23 cellular contexts compared by ENCODE assay signal in the genomic region with DNA sequence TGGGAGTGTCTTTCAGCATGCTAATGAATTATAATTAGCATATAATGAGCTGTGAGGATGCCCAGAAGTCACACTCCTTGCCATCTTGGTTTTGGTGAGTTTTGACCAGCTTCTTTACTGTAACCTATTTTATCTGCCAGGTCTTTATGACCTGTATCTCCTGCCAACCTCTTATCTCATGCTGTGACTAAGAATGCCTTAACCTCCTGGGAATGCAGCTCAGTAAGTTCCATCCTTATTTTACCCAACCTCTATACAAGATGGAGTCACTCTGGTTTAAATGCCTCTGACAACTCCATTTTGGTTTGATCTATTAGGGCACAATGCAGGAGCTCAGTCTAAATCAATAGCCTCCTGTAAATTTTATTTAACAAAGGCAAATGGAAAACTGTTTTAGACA. TPM values are rescaled to one million over a fixed set of nuclear protein-coding genes. Genes with fewer than 3 reads are reported as not detected.
"Had no signal": no experiment of that assay in that cellular context is flagged by ENCODE, and none has a peak within 500 bp of the region (broad histone marks: within the 10 kb centered on the region; RNA-seq: fewer than 3 reads in every experiment).

No MANE protein-coding gene starts in this region.

- H3K9me3 ChIP-seq: left lung, prostate gland, right atrium auricular region, tibial nerve, uterus had no signal

- DNase-seq: activated CD4-positive, alpha-beta T cell treated with anti-CD3 and anti-CD28 coated beads, Interleukin-2, amount 10 ng/mL, durations not matched to agents 7 days and 5 days; activated CD8-positive, alpha-beta memory T cell treated with anti-CD3 and anti-CD28 coated beads, Interleukin-2, amount 50 U/mL, for 4 hours; activated effector memory CD4-positive, alpha-beta T cell treated with Interleukin-2 at 50 U/mL for 16 hours; activated T-cell treated with anti-CD3 and anti-CD28 coated beads, Interleukin-2, amount 50 U/mL, for 4 hours; effector CD8-positive, alpha-beta T cell; hypothalamus; kidney; left lung; naive B cell; stimulated activated CD4-positive, alpha-beta T cell treated with anti-CD3 and anti-CD28 coated beads, Interleukin-2, amount 100 ng/mL, for 48 hours; uterus had no signal

- H3K36me3 ChIP-seq: left lung, prostate gland, right atrium auricular region, tibial nerve, uterus had no signal

- H3K27ac ChIP-seq: foreskin keratinocyte, left lung, prostate gland, right atrium auricular region, tibial nerve, uterus had no signal

- H3K4me1 ChIP-seq: left lung, prostate gland, right atrium auricular region, tibial nerve, uterus had no signal

- H3K27me3 ChIP-seq: foreskin keratinocyte, left lung, right atrium auricular region, uterus had no signal

- H3K27ac Mint-ChIP-seq: activated CD4-positive, alpha-beta T cell treated with anti-CD3 and anti-CD28 coated beads, Interleukin-2, amount 10 ng/mL, durations not matched to agents 7 days and 5 days; activated naive CD4-positive, alpha-beta T cell treated with anti-CD3 and anti-CD28 coated beads, Interleukin-2, amount 50 U/mL, for 24 hours; naive B cell; stimulated activated naive CD8-positive, alpha-beta T cell treated with anti-CD3 and anti-CD28 coated beads, Interleukin-15, Interleukin-2, amounts not matched to agents 100 ng/mL and 50 ng/mL, for 24 hours had no signal

- H3K4me3 Mint-ChIP-seq: activated CD4-positive, alpha-beta T cell treated with anti-CD3 and anti-CD28 coated beads, Interleukin-2, amount 10 ng/mL, durations not matched to agents 7 days and 5 days; activated naive CD4-positive, alpha-beta T cell treated with anti-CD3 and anti-CD28 coated beads, Interleukin-2, amount 50 U/mL, for 24 hours; activated T-cell treated with anti-CD3 and anti-CD28 coated beads, Interleukin-2, amount 50 U/mL, for 4 hours; naive B cell; neural crest cell; stimulated activated naive CD8-positive, alpha-beta T cell treated with anti-CD3 and anti-CD28 coated beads, Interleukin-15, Interleukin-2, amounts not matched to agents 100 ng/mL and 50 ng/mL, for 24 hours had no signal

- H3K36me3 Mint-ChIP-seq: activated naive CD4-positive, alpha-beta T cell treated with anti-CD3 and anti-CD28 coated beads, Interleukin-2, amount 50 U/mL, for 24 hours; naive B cell had no signal

- H3K9me3 Mint-ChIP-seq: activated CD4-positive, alpha-beta T cell treated with anti-CD3 and anti-CD28 coated beads, Interleukin-2, amount 10 ng/mL, durations not matched to agents 7 days and 5 days; activated naive CD4-positive, alpha-beta T cell treated with anti-CD3 and anti-CD28 coated beads, Interleukin-2, amount 50 U/mL, for 24 hours; activated T-cell treated with anti-CD3 and anti-CD28 coated beads, Interleukin-2, amount 50 U/mL, for 4 hours; naive B cell; neural crest cell; stimulated activated naive CD8-positive, alpha-beta T cell treated with anti-CD3 and anti-CD28 coated beads, Interleukin-15, Interleukin-2, amounts not matched to agents 100 ng/mL and 50 ng/mL, for 24 hours had no signal

- H3K4me1 Mint-ChIP-seq: activated naive CD4-positive, alpha-beta T cell treated with anti-CD3 and anti-CD28 coated beads, Interleukin-2, amount 50 U/mL, for 24 hours; naive B cell had no signal

- FAIRE-seq: astrocyte had no signal

- H3K4me3 ChIP-seq: left lung, prostate gland, right atrium auricular region, tibial nerve, uterus had no signal

- ATAC-seq: activated T-cell treated with anti-CD3 and anti-CD28 coated beads, Interleukin-2, amount 50 U/mL, for 4 hours; foreskin keratinocyte; left lung had no signal

RNA-seq across cellular contexts. Expression of gene OR10A6, which starts 20.7 kb away (rescaled TPM):
- total RNA-seq: activated CD4-positive, alpha-beta T cell treated with anti-CD3 and anti-CD28 coated beads, Interleukin-2, amount 10 ng/mL, durations not matched to agents 7 days and 5 days; activated T-cell treated with anti-CD3 and anti-CD28 coated beads, Interleukin-2, amount 50 U/mL, for 4 hours; cerebellum; kidney; left lung; mononuclear cell; neural crest cell; osteocyte; prostate gland; right atrium auricular region; tibial nerve; uterus had no signal
- polyA plus RNA-seq: adipose tissue, foreskin keratinocyte had no signal

RNA-seq across cellular contexts. Expression of gene OR10A3, which starts 31.1 kb away (rescaled TPM):
- total RNA-seq: activated CD4-positive, alpha-beta T cell treated with anti-CD3 and anti-CD28 coated beads, Interleukin-2, amount 10 ng/mL, durations not matched to agents 7 days and 5 days; activated T-cell treated with anti-CD3 and anti-CD28 coated beads, Interleukin-2, amount 50 U/mL, for 4 hours; astrocyte; cerebellum; foreskin keratinocyte; kidney; left lung; mononuclear cell; neural crest cell; osteocyte; prostate gland; right atrium auricular region; tibial nerve; uterus had no signal
- polyA plus RNA-seq: adipose tissue, foreskin keratinocyte had no signal

RNA-seq across cellular contexts. Expression of gene NLRP10, which starts 54.9 kb away (rescaled TPM):
- total RNA-seq: activated CD4-positive, alpha-beta T cell treated with anti-CD3 and anti-CD28 coated beads, Interleukin-2, amount 10 ng/mL, durations not matched to agents 7 days and 5 days; activated T-cell treated with anti-CD3 and anti-CD28 coated beads, Interleukin-2, amount 50 U/mL, for 4 hours; cerebellum; kidney; left lung; mononuclear cell; neural crest cell; prostate gland; right atrium auricular region; uterus had no signal
- polyA plus RNA-seq: adipose tissue had no signal
